ENCODE assay signal across 18 cellular contexts in genomic region chr18:59575995-59576394, GRCh38.
A peak's percentile ranks its signal among the peaks of the same experiment; 100 is the strongest.
DNase-seq lines count a peak whose midpoint lies in the region; TF ChIP-seq lines count a peak whose summit lies in the region.
"Had no signal": no experiment of that assay in that cellular context is flagged by ENCODE, and none has a peak within 500 bp of the region (broad histone marks: within the 10 kb centered on the region; RNA-seq: fewer than 3 reads in every experiment).

No MANE protein-coding gene starts in this region.

- no peak overlapping the region for H2BK120ac ChIP-seq in mesendoderm (ENCODE audit: low read depth, low read length)

- H3K79me2 ChIP-seq in mesendoderm (ENCODE audit: control insufficient read depth, insufficient read depth, low read length), result no peaks in the 10 kb centered on the region

- H2BK15ac ChIP-seq in mesendoderm (replicated peaks; ENCODE audit: low read depth), result no peak overlapping the region

- H2BK5ac ChIP-seq in mesendoderm (ENCODE audit: low read length), result no peak overlapping the region

- no peak overlapping the region for H2AK5ac ChIP-seq in mesendoderm (ENCODE audit: low read length)

- H3K27ac Mint-ChIP-seq in nephron, result peak overlapping the region in 2 of 3 experiments; percentile 16 to 53
- H3K27ac Mint-ChIP-seq: B cell, T-helper 17 cell had no signal

- H3K23ac ChIP-seq in mesendoderm (ENCODE audit: low read length), result no peak overlapping the region

- DNase-seq in NCI-H2171 treated with DMSO at 0.1 percent for 48 hours (lab: John Stamatoyannopoulos, UW), result peak; percentile 28
- no peak for DNase-seq in NCI-H2171 (lab: John Stamatoyannopoulos, UW)
- peak; percentile 24 for DNase-seq in NCI-H2029 treated with DMSO at 0.1 percent for 48 hours (lab: John Stamatoyannopoulos, UW)
- DNase-seq in NCI-H69 (lab: John Stamatoyannopoulos, UW), result peak; percentile 55
- no peak for DNase-seq in mesendoderm
- no peak for DNase-seq in inferior parietal cortex (ENCODE audit: extremely low spot score)
- no peak for DNase-seq in superior temporal gyrus (ENCODE audit: extremely low spot score)
- DNase-seq: Caco-2, DMS153, EL, NCI-H1105 treated with DMSO at 0.1 percent for 48 hours, NCI-H1694 treated with DMSO at 0.1 percent for 48 hours, NCI-H524 treated with DMSO at 0.1 percent for 48 hours, Peyer's patch, T-helper 17 cell had no signal

- H3K18ac ChIP-seq in mesendoderm (ENCODE audit: low read length), result no peak overlapping the region

- H3K9ac ChIP-seq in mesendoderm (ENCODE audit: low read length), result no peak overlapping the region

- no peak overlapping the region for H3K27ac ChIP-seq in mesendoderm (ENCODE audit: low read depth, low read length)
- H3K27ac ChIP-seq: Peyer's patch had no signal

- no peaks in the 10 kb centered on the region for H3K36me3 ChIP-seq in mesendoderm (ENCODE audit: control insufficient read depth, insufficient read depth, low read length)
- H3K36me3 ChIP-seq: Peyer's patch had no signal

- no peak overlapping the region for H3K4me3 Mint-ChIP-seq in nephron
- H3K4me3 Mint-ChIP-seq: B cell, T-helper 17 cell had no signal

- H4K5ac ChIP-seq in mesendoderm (ENCODE audit: low read length), result no peak overlapping the region

- TF ChIP-seq CTCF in nephron (IDR thresholded peaks at IDR 0.05; ENCODE audit: unreplicated experiment in 3 of 3), result no peak

- WGBS in mesendoderm (ENCODE audit: extremely low coverage, insufficient coverage, low lambda C conversion rate), result no CpG with 5 or more reads among the region's 4 CpGs

- H3K56ac ChIP-seq in mesendoderm (ENCODE audit: low read length), result no peak overlapping the region

- peaks cover 4% of the 10 kb centered on the region for H3K36me3 Mint-ChIP-seq in nephron (ENCODE audit: low read depth)

- H3K4me1 Mint-ChIP-seq in nephron, result peaks cover 55% of the 10 kb centered on the region
- H3K4me1 Mint-ChIP-seq: B cell, T-helper 17 cell had no signal

- no peak overlapping the region for H3K4me3 ChIP-seq in mesendoderm (ENCODE audit: low read length)
- H3K4me3 ChIP-seq: K562, Peyer's patch had no signal

- H3K4me1 ChIP-seq in mesendoderm (ENCODE audit: control insufficient read depth, low read depth, low read length), result no peaks in the 10 kb centered on the region
- H3K4me1 ChIP-seq: Caco-2, Peyer's patch had no signal

- H3K4ac ChIP-seq in mesendoderm (ENCODE audit: low read depth, low read length), result no peak overlapping the region

- H3K79me1 ChIP-seq in mesendoderm (ENCODE audit: low read length), result no peaks in the 10 kb centered on the region

- H3K27me3 ChIP-seq in mesendoderm (ENCODE audit: insufficient read depth, low read length, poor library complexity), result no peaks in the 10 kb centered on the region
- H3K27me3 ChIP-seq: Peyer's patch had no signal

- no peaks in the 10 kb centered on the region for H3K9me3 Mint-ChIP-seq in nephron

- no peak overlapping the region for H3K4me2 ChIP-seq in mesendoderm (ENCODE audit: low read length)

- H4K8ac ChIP-seq in mesendoderm (ENCODE audit: low read depth, low read length), result no peak overlapping the region

- peaks cover 4% of the 10 kb centered on the region for H3K27me3 Mint-ChIP-seq in nephron (ENCODE audit: low read depth)
- H3K27me3 Mint-ChIP-seq: T-helper 17 cell had no signal

Comparison
In these comparisons a context has a peak if more than half of its experiments do, and no peak if none do; other contexts are left out.
1. DNase-seq: peak in NCI-H2171 treated with DMSO at 0.1 percent for 48 hours (single experiment), NCI-H2029 treated with DMSO at 0.1 percent for 48 hours (single experiment) and NCI-H69 (single experiment); none in NCI-H2171 (single experiment), mesendoderm (single experiment), inferior parietal cortex (single experiment) and superior temporal gyrus (single experiment).